16 cellular contexts compared by ENCODE assay signal in genomic region chr17:76466775-76467130, GRCh38. TPM values are rescaled to one million over a fixed set of nuclear protein-coding genes. Genes with fewer than 3 reads are reported as not detected.
DNase-seq lines count a peak whose midpoint lies in the region; ATAC-seq and TF ChIP-seq lines count a peak whose summit lies in the region.
"Had no signal": no experiment of that assay in that cellular context is flagged by ENCODE, and none has a peak within 500 bp of the region (broad histone marks: within the 10 kb centered on the region; RNA-seq: fewer than 3 reads in every experiment).

No MANE protein-coding gene starts in this region.

- H2AK5ac ChIP-seq in trophoblast cell (ENCODE audit: low read length) = no peak overlapping the region

- no peak overlapping the region for H3K18ac ChIP-seq in trophoblast cell (ENCODE audit: low read length)

- no peak overlapping the region for H3K4me2 ChIP-seq in trophoblast cell (ENCODE audit: low read length)
- H3K4me2 ChIP-seq: PC-9 had no signal

- H3K4ac ChIP-seq in trophoblast cell (ENCODE audit: low read depth, low read length) = no peak overlapping the region

- peaks cover 2% of the 10 kb centered on the region for H3K4me1 ChIP-seq in right cardiac atrium (ENCODE audit: control insufficient read depth, insufficient read depth, low read length)
- H3K4me1 ChIP-seq in lower lobe of right lung = peaks cover 5% of the 10 kb centered on the region
- no peaks in the 10 kb centered on the region for H3K4me1 ChIP-seq in trophoblast cell (ENCODE audit: control insufficient read depth in 1 of 2, insufficient read depth in 2 of 2, low read length in 2 of 2)
- H3K4me1 ChIP-seq: SJSA1 had no signal

- H3K27me3 ChIP-seq in right cardiac atrium (ENCODE audit: control insufficient read depth, insufficient read depth) (no peaks in the 10 kb centered on the region), WERI-Rb-1 (ENCODE audit: insufficient read depth, low read depth, severe bottlenecking) (no peaks in the 10 kb centered on the region), lower lobe of right lung (ENCODE audit: low read depth) (no peaks in the 10 kb centered on the region), trophoblast cell (ENCODE audit: insufficient read depth, low read length) (no peaks in the 10 kb centered on the region)
- H3K27me3 ChIP-seq: SJSA1 had no signal

- H4K91ac ChIP-seq in trophoblast cell (ENCODE audit: low read depth, low read length) = no peak overlapping the region

- ATAC-seq in right cardiac atrium (no peak), lower lobe of right lung (no peak), HG03378 (IDR thresholded peaks at IDR 0.05; ENCODE audit: unreplicated experiment) (no peak)

- no peak overlapping the region for H3K9ac ChIP-seq in trophoblast cell (ENCODE audit: low read length)

- no peak overlapping the region for H2BK120ac ChIP-seq in trophoblast cell (ENCODE audit: insufficient read depth, low read length, poor library complexity)

- DNase-seq in right cardiac atrium = peak in 2 of 3 donors; percentile 45 to 53
- DNase-seq in cardiac septum (ENCODE audit: low spot score) = no peak
- no peak for DNase-seq in WERI-Rb-1
- DNase-seq in lower lobe of right lung = peak; percentile 43
- no peak for DNase-seq in substantia nigra (lab: John Stamatoyannopoulos, UW)
- no peak for DNase-seq in trophoblast cell
- no peak for DNase-seq in NCI-H187 (lab: John Stamatoyannopoulos, UW)
- DNase-seq: CD8-positive, alpha-beta memory T cell; MV-4-11; NCI-H187 treated with DMSO at 0.1 percent for 48 hours; NCI-H226; PC-9 had no signal

- H3K36me3 ChIP-seq in WERI-Rb-1 = peaks cover 34% of the 10 kb centered on the region
- H3K36me3 ChIP-seq in lower lobe of right lung = peaks cover 15% of the 10 kb centered on the region
- H3K36me3 ChIP-seq in trophoblast cell (ENCODE audit: control insufficient read depth in 1 of 2, insufficient read depth in 2 of 2, low read length in 2 of 2) = peaks cover 2 to 5% of the 10 kb centered on the region in 2 experiments
- H3K36me3 ChIP-seq: SJSA1 had no signal

- H3K14ac ChIP-seq in trophoblast cell (ENCODE audit: low read length) = no peak overlapping the region

- H3K4me3 ChIP-seq in right cardiac atrium (ENCODE audit: low read length) (no peak overlapping the region), WERI-Rb-1 (ENCODE audit: low read depth, low read length) (no peak overlapping the region; the same call in 1 of the 2 replicates), lower lobe of right lung (no peak overlapping the region), trophoblast cell (ENCODE audit: low read depth, low read length) (no peak overlapping the region)
- H3K4me3 ChIP-seq: PC-9, SJSA1 had no signal

- intact Hi-C loops in right cardiac atrium (cut with DNase I) (loop anchor here in 3 of 4 donors (1.0 to 5.0 kb wide), 2 partner anchors 40 to 41 kb away; no protein-coding TSS in a partner anchor), cardiac septum (cut with DNase I) (loop anchor here (1.0 kb wide), 1 partner anchor 40 kb away; no protein-coding TSS in a partner anchor), lower lobe of right lung (cut with DNase I) (loop anchor here (5.0 kb wide), 1 partner anchor 41 kb away; no protein-coding TSS in a partner anchor)

- H3K9me3 ChIP-seq in right cardiac atrium (ENCODE audit: control insufficient read depth, low read length) (no peaks in the 10 kb centered on the region), WERI-Rb-1 (ENCODE audit: severe bottlenecking) (no peaks in the 10 kb centered on the region), lower lobe of right lung (no peaks in the 10 kb centered on the region), trophoblast cell (ENCODE audit: insufficient read depth, low read depth, low read length) (no peaks in the 10 kb centered on the region)
- H3K9me3 ChIP-seq: SJSA1 had no signal

- H4K8ac ChIP-seq in trophoblast cell (ENCODE audit: low read depth, low read length) = no peak overlapping the region

- H2BK5ac ChIP-seq in trophoblast cell (ENCODE audit: low read depth, low read length, poor library complexity) = no peak overlapping the region

- TF ChIP-seq CTCF in WERI-Rb-1 (IDR thresholded peaks at IDR 0.05; ENCODE audit: low read depth, low read length) (no peak), lower lobe of right lung (IDR thresholded peaks at IDR 0.05) (no peak)

- no peaks in the 10 kb centered on the region for H3K79me1 ChIP-seq in trophoblast cell (ENCODE audit: low read length)

- no peaks in the 10 kb centered on the region for H3K79me2 ChIP-seq in trophoblast cell (ENCODE audit: control insufficient read depth, insufficient read depth, low read length, poor library complexity)

- H3K27ac ChIP-seq in right cardiac atrium (ENCODE audit: low read length) (no peak overlapping the region), WERI-Rb-1 (peak overlapping the region; percentile 97), lower lobe of right lung (no peak overlapping the region), substantia nigra (ENCODE audit: low read depth, low read length, poor library complexity, severe bottlenecking) (peak overlapping the region; percentile 26), trophoblast cell (ENCODE audit: low read depth, low read length) (no peak overlapping the region)
- H3K27ac ChIP-seq: PC-9, SJSA1 had no signal

- H2AFZ ChIP-seq in trophoblast cell (ENCODE audit: insufficient read depth, low read length, poor library complexity) = no peak overlapping the region
- H2AFZ ChIP-seq: PC-9 had no signal

- 90% methylated on average over 6 of the region's 6 CpGs for WGBS in right cardiac atrium
- no CpG with 5 or more reads among the region's 6 CpGs for WGBS in trophoblast cell (ENCODE audit: extremely low coverage, insufficient coverage, insufficient read length)

- H3K23ac ChIP-seq in trophoblast cell (ENCODE audit: low read length) = no peak overlapping the region

- H4K12ac ChIP-seq in trophoblast cell (ENCODE audit: low read depth, low read length) = no peak overlapping the region

- H2BK12ac ChIP-seq in trophoblast cell (ENCODE audit: low read length) = no peak overlapping the region

RNA-seq across cellular contexts. Expression of gene AANAT, which starts 0.7 kb away (rescaled TPM):
- not detected for total RNA-seq in right cardiac atrium
- not detected for polyA plus RNA-seq in right cardiac atrium
- not detected for total RNA-seq in cardiac septum
- total RNA-seq in lower lobe of right lung = not detected
- 0.07 TPM in 1 of 2 replicates, not detected in the other for polyA plus RNA-seq in trophoblast cell (2013)
- total RNA-seq: A172; CD8-positive, alpha-beta memory T cell; PC-9; SJSA1 had no signal
- polyA plus RNA-seq: BJ; CD8-positive, alpha-beta memory T cell had no signal

RNA-seq across cellular contexts. Expression of gene UBE2O, which starts 13.8 kb away (rescaled TPM):
- total RNA-seq in right cardiac atrium = 10 to 100 TPM; 24.2 to 37.3 (median 34.1) TPM
- polyA plus RNA-seq in right cardiac atrium = 23.0 TPM
- total RNA-seq in cardiac septum = 31.1 TPM
- 18.2 TPM for total RNA-seq in lower lobe of right lung
- polyA plus RNA-seq in trophoblast cell (2013) = 13.1 and 13.4 TPM in 2 replicates

RNA-seq across cellular contexts. Expression of gene RHBDF2, which starts 34.5 kb away (rescaled TPM):
- 10 to 100 TPM; 10.2 to 16.4 (median 12.8) TPM for total RNA-seq in right cardiac atrium
- polyA plus RNA-seq in right cardiac atrium = 11.2 TPM
- total RNA-seq in cardiac septum = 11.5 TPM
- total RNA-seq in lower lobe of right lung = 47.8 TPM
- 11.1 and 11.6 TPM in 2 replicates for polyA plus RNA-seq in trophoblast cell (2013)

Comparison
In these comparisons a context has a peak if more than half of its experiments do, and no peak if none do; other contexts are left out.
1. DNase-seq: peak in right cardiac atrium (2 of 3) and lower lobe of right lung (single experiment); none in cardiac septum (single experiment), WERI-Rb-1 (single experiment), substantia nigra (0 of 49), trophoblast cell (0 of 2) and NCI-H187 (0 of 2).
2. H3K27ac ChIP-seq: peak in WERI-Rb-1 (single experiment) and substantia nigra (single experiment); none in right cardiac atrium (single experiment), lower lobe of right lung (single experiment) and trophoblast cell (single experiment).